Comparison of ENCODE assay signal across 36 cellular contexts in genomic region chr9:108801949-108802348, GRCh38. TPM values are rescaled to one million over a fixed set of nuclear protein-coding genes. Genes with fewer than 3 reads are reported as not detected.
"Had no signal": no experiment of that assay in that cellular context is flagged by ENCODE, and none has a peak within 500 bp of the region (broad histone marks: within the 10 kb centered on the region; RNA-seq: fewer than 3 reads in every experiment).

No MANE protein-coding gene starts in this region.

- H3K9me3 ChIP-seq: adrenal gland, body of pancreas, esophagus muscularis mucosa, gastrocnemius medialis, heart right ventricle had no signal

- H3K27me3 ChIP-seq: adrenal gland, body of pancreas, esophagus muscularis mucosa, foreskin keratinocyte, gastrocnemius medialis, heart right ventricle, hepatocyte had no signal

- H3K4me3 ChIP-seq: adrenal gland, body of pancreas, esophagus muscularis mucosa, gastrocnemius medialis, heart right ventricle, hepatocyte had no signal

- H3K4me1 Mint-ChIP-seq: activated CD4-positive, alpha-beta T cell treated with anti-CD3 and anti-CD28 coated beads for 36 hours; activated CD4-positive, alpha-beta T cell treated with anti-CD3 and anti-CD28 coated beads, Interleukin-2, amount 10 ng/mL, durations not matched to agents 24 days and 14 days; activated CD8-positive, alpha-beta memory T cell treated with anti-CD3 and anti-CD28 coated beads, Interleukin-2, amount 10 ng/mL, durations not matched to agents 7 days and 5 days; activated naive CD4-positive, alpha-beta T cell treated with anti-CD3 and anti-CD28 coated beads, Interleukin-2, amount 50 U/mL, for 24 hours; activated naive CD8-positive, alpha-beta T cell treated with anti-CD3 and anti-CD28 coated beads for 36 hours; activated naive CD8-positive, alpha-beta T cell treated with anti-CD3 and anti-CD28 coated beads, Interleukin-2, amount 50 U/mL, for 24 hours had no signal

- H3K36me3 ChIP-seq: adrenal gland, esophagus muscularis mucosa, gastrocnemius medialis, heart right ventricle had no signal

- H3K27ac Mint-ChIP-seq: activated CD4-positive, alpha-beta memory T cell treated with anti-CD3 and anti-CD28 coated beads for 36 hours; activated CD4-positive, alpha-beta T cell treated with anti-CD3 and anti-CD28 coated beads for 36 hours; activated CD4-positive, alpha-beta T cell treated with anti-CD3 and anti-CD28 coated beads, Interleukin-2, amount 10 ng/mL, durations not matched to agents 24 days and 14 days; activated CD8-positive, alpha-beta memory T cell treated with anti-CD3 and anti-CD28 coated beads, Interleukin-2, amount 10 ng/mL, durations not matched to agents 7 days and 5 days; activated CD8-positive, alpha-beta T cell treated with anti-CD3 and anti-CD28 coated beads, Interleukin-2, amount 10 ng/mL, durations not matched to agents 7 days and 5 days; activated naive CD4-positive, alpha-beta T cell treated with anti-CD3 and anti-CD28 coated beads for 36 hours; activated naive CD4-positive, alpha-beta T cell treated with anti-CD3 and anti-CD28 coated beads, Interleukin-2, amount 50 U/mL, for 24 hours; activated naive CD8-positive, alpha-beta T cell treated with anti-CD3 and anti-CD28 coated beads for 36 hours; activated naive CD8-positive, alpha-beta T cell treated with anti-CD3 and anti-CD28 coated beads, Interleukin-2, amount 50 U/mL, for 24 hours; activated T-helper 1 cell treated with anti-CD3 and anti-CD28 coated beads, Interleukin-12 subunit alpha, Interleukin-12 subunit beta, Interleukin-2, Interleukin-4 antibody, amounts not matched to agents 30 ng/mL and 10 ng/mL and 1 ng/mL, durations not matched to agents 14 hours and 24 hours and 36 hours; activated T-helper 2 cell treated with anti-CD3 and anti-CD28 coated beads, Interferon-gamma antibody, Interleukin-2, Interleukin-4, amounts not matched to agents 10 μg/mL and 5 μg/mL and 100 μg/mL, durations not matched to agents 14 hours and 24 hours and 36 hours; effector memory CD8-positive, alpha-beta T cell; T-helper 2 cell treated with Interferon-gamma antibody and Interleukin-4, amounts not matched to agents 5 μg/mL and 100 μg/mL, for 36 hours had no signal

- H3K4me3 Mint-ChIP-seq: activated CD4-positive, alpha-beta memory T cell treated with anti-CD3 and anti-CD28 coated beads for 36 hours; activated CD4-positive, alpha-beta T cell treated with anti-CD3 and anti-CD28 coated beads for 36 hours; activated CD4-positive, alpha-beta T cell treated with anti-CD3 and anti-CD28 coated beads, Interleukin-2, amount 10 ng/mL, durations not matched to agents 24 days and 14 days; activated CD8-positive, alpha-beta memory T cell treated with anti-CD3 and anti-CD28 coated beads, Interleukin-2, amount 10 ng/mL, durations not matched to agents 7 days and 5 days; activated CD8-positive, alpha-beta T cell treated with anti-CD3 and anti-CD28 coated beads, Interleukin-2, amount 10 ng/mL, durations not matched to agents 7 days and 5 days; activated naive CD4-positive, alpha-beta T cell treated with anti-CD3 and anti-CD28 coated beads for 36 hours; activated naive CD4-positive, alpha-beta T cell treated with anti-CD3 and anti-CD28 coated beads, Interleukin-2, amount 50 U/mL, for 24 hours; activated naive CD8-positive, alpha-beta T cell treated with anti-CD3 and anti-CD28 coated beads for 36 hours; activated naive CD8-positive, alpha-beta T cell treated with anti-CD3 and anti-CD28 coated beads, Interleukin-2, amount 50 U/mL, for 24 hours; activated T-helper 1 cell treated with anti-CD3 and anti-CD28 coated beads, Interleukin-12 subunit alpha, Interleukin-12 subunit beta, Interleukin-2, Interleukin-4 antibody, amounts not matched to agents 30 ng/mL and 10 ng/mL and 1 ng/mL, durations not matched to agents 14 hours and 24 hours and 36 hours; effector memory CD8-positive, alpha-beta T cell; T-helper 2 cell treated with Interferon-gamma antibody and Interleukin-4, amounts not matched to agents 5 μg/mL and 100 μg/mL, for 36 hours had no signal

- H3K27ac ChIP-seq: adrenal gland, body of pancreas, esophagus muscularis mucosa, foreskin keratinocyte, gastrocnemius medialis, hepatocyte had no signal

- H3K27me3 Mint-ChIP-seq: activated CD4-positive, alpha-beta memory T cell treated with anti-CD3 and anti-CD28 coated beads for 36 hours; activated CD4-positive, alpha-beta T cell treated with anti-CD3 and anti-CD28 coated beads for 36 hours; activated naive CD4-positive, alpha-beta T cell treated with anti-CD3 and anti-CD28 coated beads, Interleukin-2, amount 50 U/mL, for 24 hours had no signal

- H3K36me3 Mint-ChIP-seq: activated CD4-positive, alpha-beta memory T cell treated with anti-CD3 and anti-CD28 coated beads for 36 hours; activated CD8-positive, alpha-beta memory T cell treated with anti-CD3 and anti-CD28 coated beads, Interleukin-2, amount 10 ng/mL, durations not matched to agents 7 days and 5 days; activated naive CD4-positive, alpha-beta T cell treated with anti-CD3 and anti-CD28 coated beads, Interleukin-2, amount 50 U/mL, for 24 hours; activated naive CD8-positive, alpha-beta T cell treated with anti-CD3 and anti-CD28 coated beads for 36 hours had no signal

- H3K4me2 ChIP-seq: hepatocyte had no signal

- H2AFZ ChIP-seq: hepatocyte had no signal

- H3K4me1 ChIP-seq: adrenal gland, body of pancreas, esophagus muscularis mucosa had no signal

- DNase-seq: activated CD4-positive, alpha-beta memory T cell treated with anti-CD3 and anti-CD28 coated beads for 36 hours; activated CD4-positive, alpha-beta T cell treated with anti-CD3 and anti-CD28 coated beads for 36 hours; activated CD4-positive, alpha-beta T cell treated with anti-CD3 and anti-CD28 coated beads, Interleukin-2, amount 10 ng/mL, durations not matched to agents 24 days and 14 days; activated CD4-positive, CD25-positive, alpha-beta regulatory T cell; activated CD4-positive, CD25-positive, alpha-beta regulatory T cell treated with anti-CD3 and anti-CD28 coated beads, Interleukin-2, amount 50 U/mL, for 72 hours; activated CD8-positive, alpha-beta memory T cell treated with anti-CD3 and anti-CD28 coated beads, Interleukin-2, amount 10 ng/mL, durations not matched to agents 7 days and 5 days; activated CD8-positive, alpha-beta memory T cell treated with anti-CD3 and anti-CD28 coated beads, Interleukin-2, amount 50 U/mL, for 4 hours; activated CD8-positive, alpha-beta T cell treated with anti-CD3 and anti-CD28 coated beads, Interleukin-2, amount 10 ng/mL, durations not matched to agents 7 days and 5 days; activated effector memory CD4-positive, alpha-beta T cell treated with anti-CD3 and anti-CD28 coated beads, Interleukin-2, amount 50 U/mL, for 16 hours; activated naive CD4-positive, alpha-beta T cell treated with anti-CD3 and anti-CD28 coated beads for 36 hours; activated naive CD8-positive, alpha-beta T cell treated with anti-CD3 and anti-CD28 coated beads for 36 hours; activated naive CD8-positive, alpha-beta T cell treated with anti-CD3 and anti-CD28 coated beads, Interleukin-2, amount 50 U/mL, for 24 hours; activated T-cell treated with anti-CD3 and anti-CD28 coated beads, Interleukin-2, amount 50 U/mL, for 1 hour; activated T-cell treated with anti-CD3 and anti-CD28 coated beads, Interleukin-2, amount 50 U/mL, for 48 hours; adrenal gland; amygdala; aorta; body of pancreas; caudate nucleus; cortex of kidney; dermis blood vessel endothelial cell; effector CD4-positive, alpha-beta T cell; effector memory CD8-positive, alpha-beta T cell; erythroblast; foreskin keratinocyte; gastrocnemius medialis; heart right ventricle; T1000 had no signal

- H3K79me2 ChIP-seq: hepatocyte had no signal

- H3K9me3 Mint-ChIP-seq: activated CD4-positive, alpha-beta memory T cell treated with anti-CD3 and anti-CD28 coated beads for 36 hours; activated CD4-positive, alpha-beta T cell treated with anti-CD3 and anti-CD28 coated beads, Interleukin-2, amount 10 ng/mL, durations not matched to agents 24 days and 14 days; activated naive CD4-positive, alpha-beta T cell treated with anti-CD3 and anti-CD28 coated beads for 36 hours; activated naive CD4-positive, alpha-beta T cell treated with anti-CD3 and anti-CD28 coated beads, Interleukin-2, amount 50 U/mL, for 24 hours; activated naive CD8-positive, alpha-beta T cell treated with anti-CD3 and anti-CD28 coated beads for 36 hours; activated naive CD8-positive, alpha-beta T cell treated with anti-CD3 and anti-CD28 coated beads, Interleukin-2, amount 50 U/mL, for 24 hours; activated T-helper 1 cell treated with anti-CD3 and anti-CD28 coated beads, Interleukin-12 subunit alpha, Interleukin-12 subunit beta, Interleukin-2, Interleukin-4 antibody, amounts not matched to agents 30 ng/mL and 10 ng/mL and 1 ng/mL, durations not matched to agents 14 hours and 24 hours and 36 hours; activated T-helper 2 cell treated with anti-CD3 and anti-CD28 coated beads, Interferon-gamma antibody, Interleukin-2, Interleukin-4, amounts not matched to agents 10 μg/mL and 5 μg/mL and 100 μg/mL, durations not matched to agents 14 hours and 24 hours and 36 hours; effector memory CD8-positive, alpha-beta T cell; T-helper 2 cell treated with Interferon-gamma antibody and Interleukin-4, amounts not matched to agents 5 μg/mL and 100 μg/mL, for 36 hours had no signal

- ATAC-seq: activated CD4-positive, alpha-beta T cell treated with anti-CD3 and anti-CD28 coated beads for 36 hours; activated CD8-positive, alpha-beta memory T cell treated with anti-CD3 and anti-CD28 coated beads, Interleukin-2, amount 10 ng/mL, durations not matched to agents 7 days and 5 days; activated CD8-positive, alpha-beta T cell treated with anti-CD3 and anti-CD28 coated beads, Interleukin-2, amount 10 ng/mL, durations not matched to agents 7 days and 5 days; activated naive CD8-positive, alpha-beta T cell treated with anti-CD3 and anti-CD28 coated beads, Interleukin-2, amount 50 U/mL, for 24 hours; body of pancreas; effector memory CD8-positive, alpha-beta T cell; foreskin keratinocyte; gastrocnemius medialis; heart right ventricle had no signal

RNA-seq across cellular contexts. Expression of gene ACTL7B, which starts 53.8 kb away (rescaled TPM):
- total RNA-seq: activated CD4-positive, alpha-beta memory T cell treated with anti-CD3 and anti-CD28 coated beads for 36 hours; activated CD4-positive, alpha-beta T cell treated with anti-CD3 and anti-CD28 coated beads for 36 hours; activated CD4-positive, alpha-beta T cell treated with anti-CD3 and anti-CD28 coated beads, Interleukin-2, amount 10 ng/mL, durations not matched to agents 24 days and 14 days; activated CD8-positive, alpha-beta memory T cell treated with anti-CD3 and anti-CD28 coated beads for 36 hours; activated CD8-positive, alpha-beta memory T cell treated with anti-CD3 and anti-CD28 coated beads, Interleukin-2, amount 10 ng/mL, durations not matched to agents 7 days and 5 days; activated CD8-positive, alpha-beta T cell treated with anti-CD3 and anti-CD28 coated beads, Interleukin-2, amount 10 ng/mL, durations not matched to agents 7 days and 5 days; activated naive CD4-positive, alpha-beta T cell treated with anti-CD3 and anti-CD28 coated beads for 36 hours; activated naive CD8-positive, alpha-beta T cell treated with anti-CD3 and anti-CD28 coated beads for 36 hours; aorta; chondrocyte; dermis blood vessel endothelial cell; esophagus muscularis mucosa; foreskin keratinocyte; gastrocnemius medialis; heart right ventricle; hepatocyte had no signal
- polyA plus RNA-seq: aorta, foreskin keratinocyte, heart right ventricle, hepatocyte had no signal
